1 cellular context compared by ENCODE assay signal in the genomic region with DNA sequence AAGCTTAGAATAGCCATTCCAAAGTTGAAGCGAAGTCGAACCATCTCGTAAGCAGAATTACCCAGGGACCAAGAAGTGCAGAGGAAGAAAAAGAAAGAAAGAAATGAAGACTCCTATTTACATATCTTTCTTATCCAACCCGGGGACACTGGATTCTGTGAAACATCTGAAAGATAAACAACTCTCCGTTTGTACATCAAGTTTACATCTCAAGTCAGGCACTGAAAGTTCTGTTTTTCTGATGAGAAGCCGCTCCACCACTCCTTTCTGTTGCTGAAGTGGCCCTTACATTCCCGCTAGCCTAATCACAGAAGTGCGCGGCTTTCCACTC.
A peak's percentile ranks its signal among the peaks of the same experiment; 100 is the strongest.
TF ChIP-seq lines count a peak whose summit lies in the region.

No MANE protein-coding gene starts in this region.

TF ChIP-seq in GM12878, 131 proteins besides CTCF, POLR2A, EP300 and RAD21 (continued from another document):
- 0 out of 2 replicates have a peak, but pooled peaks have one; percentile 12 for TF ChIP-seq ZNF384 (IDR thresholded peaks at IDR 0.05; ENCODE audit: borderline replicate concordance, low read depth, low read length)
- TF ChIP-seq ZNF622 (IDR thresholded peaks at IDR 0.05): no peak
